Comparison of ENCODE assay signal across 8 cellular contexts in genomic region chr4:1767770-1768366, GRCh38. TPM values are rescaled to one million over a fixed set of nuclear protein-coding genes. Genes with fewer than 3 reads are reported as not detected.
DNase-seq lines count a peak whose midpoint lies in the region; ATAC-seq and TF ChIP-seq lines count a peak whose summit lies in the region.

No MANE protein-coding gene starts in this region.

- intact Hi-C loops in psoas muscle (cut with DNase I), result no loop called here

- CTCF ChIA-PET in BJ (lab: Yijun Ruan, JAX), result interaction anchor here (0.9 to 2.4 kb wide), 6 partner anchors 10 to 142 kb away, joined by 3 to 8 read pairs (median 4); no protein-coding TSS in a partner anchor

- TF ChIP-seq CTCF in BJ (IDR thresholded peaks at IDR 0.05; ENCODE audit: insufficient read depth, low read depth, low read length) (peak; percentile 56), GM12874 (IDR thresholded peaks at IDR 0.05; ENCODE audit: insufficient read depth, low read depth, low read length) (peak; percentile 50), fibroblast of mammary gland (conservative IDR thresholded peaks at IDR 0.05; ENCODE audit: control insufficient read depth, insufficient read depth, low read depth, low read length) (peak; percentile 38), psoas muscle (IDR thresholded peaks at IDR 0.05) (no peak)

- H3K27me3 Mint-ChIP-seq in T-helper 17 cell, result peaks cover 8% of the 10 kb centered on the region

- no peaks in the 10 kb centered on the region; the same call in 1 of the 2 replicates for H3K27me3 ChIP-seq in BJ (ENCODE audit: control insufficient read depth, insufficient read depth, low read length)
- H3K27me3 ChIP-seq in psoas muscle (ENCODE audit: insufficient read depth in 3 of 3, low read length in 2 of 3), result peaks cover 0 to 17% (median 11%) of the 10 kb centered on the region in 3 donors

- H3K4me1 ChIP-seq in psoas muscle, result peaks cover 3% of the 10 kb centered on the region

- H3K4me3 Mint-ChIP-seq in T-helper 17 cell, result peak overlapping the region; percentile 78

- H3K27ac Mint-ChIP-seq in T-helper 17 cell, result no peak overlapping the region

- no peak overlapping the region for H3K27ac ChIP-seq in psoas muscle

- H3K4me3 ChIP-seq in BJ (ENCODE audit: low read depth, low read length) (peak overlapping the region; percentile 33), fibroblast of mammary gland (ENCODE audit: control insufficient read depth, low read depth, low read length) (peak overlapping the region; percentile 7), psoas muscle (peak overlapping the region; percentile 53)

- 20 to 49% (median 42%) methylated on average over 11 to 32 of the region's 32 CpGs for WGBS in psoas muscle, 3 donors

- H3K9me3 ChIP-seq in T-helper 17 cell (ENCODE audit: control insufficient read depth, low read length, poor library complexity, severe bottlenecking) (no peaks in the 10 kb centered on the region), psoas muscle (no peaks in the 10 kb centered on the region)

- POLR2A ChIA-PET in BJ (lab: Charles Lee), result no interaction called here

- DNase-seq in BJ (ENCODE audit: low read depth) (no peak), T-helper 17 cell (no peak), fibroblast of mammary gland (ENCODE audit: low read depth) (peak; percentile 20), psoas muscle (no peak), mesenteric fat pad (ENCODE audit: low spot score) (no peak)

- ATAC-seq in T-helper 17 cell (peak; percentile 51), psoas muscle (no peak), HG02970 (IDR thresholded peaks at IDR 0.05; ENCODE audit: low FRiP score, unreplicated experiment) (no peak), GM21825 (IDR thresholded peaks at IDR 0.05; ENCODE audit: unreplicated experiment) (no peak)

- peaks cover 11% of the 10 kb centered on the region for H3K4me1 Mint-ChIP-seq in T-helper 17 cell

- H3K36me3 ChIP-seq in BJ (ENCODE audit: control insufficient read depth, insufficient read depth, low read length) (no peaks in the 10 kb centered on the region), psoas muscle (ENCODE audit: insufficient read depth in 1 of 2, low read depth in 1 of 2) (no peaks in the 10 kb centered on the region)

- no peaks in the 10 kb centered on the region for H3K36me3 Mint-ChIP-seq in T-helper 17 cell (ENCODE audit: low read depth)

RNA-seq across cellular contexts. Expression of gene FGFR3, which starts 25.2 kb away (rescaled TPM):
- polyA plus RNA-seq in BJ (2011; rRNA removed) (0.58 and 1.0 TPM in 2 replicates), psoas muscle (under 1 TPM; 0.29 to 0.57 (median 0.30) TPM)
- polyA minus RNA-seq in BJ (2011; rRNA and poly(A)+ RNA removed), result 0.38 and 0.46 TPM in 2 replicates
- total RNA-seq in T-helper 17 cell (under 1 TPM in 1 of 2 donors, not detected in 1; 0.12 TPM), psoas muscle (1 to 10 TPM in 1 of 4 donors, under 1 TPM in 3; 0.17 to 1.1 (median 0.47) TPM), mesenteric fat pad (0.90 TPM)

RNA-seq across cellular contexts. Expression of gene TACC3, which starts 46.5 kb away (rescaled TPM):
- polyA plus RNA-seq in BJ (2011; rRNA removed) (13.8 and 24.0 TPM in 2 replicates), psoas muscle (1 to 10 TPM; 2.2 to 4.8 (median 2.6) TPM)
- 11.8 and 15.6 TPM in 2 replicates for polyA minus RNA-seq in BJ (2011; rRNA and poly(A)+ RNA removed)
- total RNA-seq in T-helper 17 cell (10 to 100 TPM; 73.4 to 91.8 TPM), psoas muscle (1 to 10 TPM; 2.7 to 3.5 (median 3.0) TPM), mesenteric fat pad (10.2 TPM)

RNA-seq across cellular contexts. Expression of gene TMEM129, which starts 46.7 kb away (rescaled TPM):
- polyA plus RNA-seq in BJ (2011; rRNA removed) (23.7 and 33.8 TPM in 2 replicates), psoas muscle (10 to 100 TPM; 31.6 to 40.3 (median 32.9) TPM)
- 14.7 and 19.5 TPM in 2 replicates for polyA minus RNA-seq in BJ (2011; rRNA and poly(A)+ RNA removed)
- total RNA-seq in T-helper 17 cell (10 to 100 TPM; 18.4 to 18.5 TPM), psoas muscle (10 to 100 TPM; 11.8 to 43.6 (median 27.0) TPM), mesenteric fat pad (33.6 TPM)

RNA-seq across cellular contexts. Expression of gene SLBP, which starts 55.7 kb away (rescaled TPM):
- polyA plus RNA-seq in BJ (2011; rRNA removed) (36.9 and 56.7 TPM in 2 replicates), psoas muscle (10 to 100 TPM; 15.4 to 18.8 (median 18.6) TPM)
- 13.5 and 17.8 TPM in 2 replicates for polyA minus RNA-seq in BJ (2011; rRNA and poly(A)+ RNA removed)
- total RNA-seq in T-helper 17 cell (10 to 100 TPM; 24.9 to 36.0 TPM), psoas muscle (10 to 100 TPM; 15.5 to 17.1 (median 16.2) TPM), mesenteric fat pad (31.2 TPM)
